9 cellular contexts compared by ENCODE assay signal in genomic region chr3:71168961-71169411, GRCh38.
DNase-seq lines count a peak whose midpoint lies in the region; ATAC-seq and TF ChIP-seq lines count a peak whose summit lies in the region.
"Had no signal": no experiment of that assay in that cellular context is flagged by ENCODE, and none has a peak within 500 bp of the region (broad histone marks: within the 10 kb centered on the region; RNA-seq: fewer than 3 reads in every experiment).

No MANE protein-coding gene starts in this region.

- H3K9me3 ChIP-seq in SK-N-SH = no peaks in the 10 kb centered on the region
- H3K9me3 ChIP-seq in left lung = no peaks in the 10 kb centered on the region
- no peaks in the 10 kb centered on the region for H3K9me3 ChIP-seq in smooth muscle cell (replicated peaks; ENCODE audit: low read depth)

- H3K27ac ChIP-seq in SK-N-SH (ENCODE audit: low read depth in 2 of 2, low read length in 1 of 2) (peak overlapping the region; percentile 73 to 90), left lung (peak overlapping the region; percentile 10 to 69), smooth muscle cell (ENCODE audit: low read depth) (peak overlapping the region; percentile 97)

- H3K27me3 ChIP-seq in SK-N-SH (ENCODE audit: insufficient read depth) = no peaks in the 10 kb centered on the region
- H3K27me3 ChIP-seq in left lung = no peaks in the 10 kb centered on the region
- no peaks in the 10 kb centered on the region for H3K27me3 ChIP-seq in smooth muscle cell (ENCODE audit: low read depth)

- H2AFZ ChIP-seq in SK-N-SH (ENCODE audit: low read depth) (0 out of 2 replicates have a peak overlapping the region, but pooled peaks have one; percentile 8), smooth muscle cell (ENCODE audit: low read depth) (no peak overlapping the region)

- 36% methylated on average over 10 of the region's 10 CpGs for WGBS in SK-N-SH (ENCODE audit: low lambda C conversion rate)
- 36% methylated on average over 10 of the region's 10 CpGs for WGBS in smooth muscle cell (ENCODE audit: low lambda C conversion rate)

- H3K27ac Mint-ChIP-seq in natural killer cell = no peak overlapping the region
- no peak overlapping the region for H3K27ac Mint-ChIP-seq in activated CD4-positive, alpha-beta T cell treated with anti-CD3 and anti-CD28 coated beads for 36 hours

- no peaks in the 10 kb centered on the region for H3K27me3 Mint-ChIP-seq in natural killer cell (ENCODE audit: low read depth in 2 of 2)
- H3K27me3 Mint-ChIP-seq in activated CD4-positive, alpha-beta T cell treated with anti-CD3 and anti-CD28 coated beads for 36 hours = no peaks in the 10 kb centered on the region

- TF ChIP-seq RAD21 in SK-N-SH (IDR thresholded peaks at IDR 0.05; ENCODE audit: low read length) = peak; percentile 37

- intact Hi-C loops in left lung (cut with DNase I) = no loop called here
- intact Hi-C loops in natural killer cell (cut with micrococcal nuclease) = no loop called here
- intact Hi-C loops in activated CD4-positive, alpha-beta T cell treated with anti-CD3 and anti-CD28 coated beads for 36 hours (cut with DNase I, micrococcal nuclease) = no loop called here

- H3K4me1 Mint-ChIP-seq in natural killer cell = no peaks in the 10 kb centered on the region
- peaks cover 56% of the 10 kb centered on the region for H3K4me1 Mint-ChIP-seq in activated CD4-positive, alpha-beta T cell treated with anti-CD3 and anti-CD28 coated beads for 36 hours

- peaks cover 4% of the 10 kb centered on the region for H3K36me3 Mint-ChIP-seq in natural killer cell
- peaks cover 40% of the 10 kb centered on the region for H3K36me3 Mint-ChIP-seq in activated CD4-positive, alpha-beta T cell treated with anti-CD3 and anti-CD28 coated beads for 36 hours (ENCODE audit: low read depth)

- CTCF ChIA-PET in SK-N-SH (lab: Yijun Ruan, JAX) = interaction anchor here (1.1 kb wide), 1 partner anchor 70 kb away, joined by 3 read pairs; no protein-coding TSS in a partner anchor
- CTCF ChIA-PET in activated CD4-positive, alpha-beta T cell treated with anti-CD3 and anti-CD28 coated beads for 36 hours (lab: Charles Lee) = interaction anchor here (0.6 kb wide), 2 partner anchors 110 to 486 kb away, joined by 3 read pairs; no protein-coding TSS in a partner anchor

- no peak overlapping the region for H3K4me3 Mint-ChIP-seq in natural killer cell
- no peak overlapping the region for H3K4me3 Mint-ChIP-seq in activated CD4-positive, alpha-beta T cell treated with anti-CD3 and anti-CD28 coated beads for 36 hours

- peak in 1 of 2 experiments; percentile 92; a peak in 2 of 4 replicates for TF ChIP-seq EP300 in SK-N-SH (IDR thresholded peaks at IDR 0.05; ENCODE audit: borderline replicate concordance in 1 of 2, low read depth in 1 of 2, low read length in 1 of 2)

- peak overlapping the region; percentile 65; the same call in 1 of the 2 replicates for H3K4me2 ChIP-seq in SK-N-SH
- H3K4me2 ChIP-seq in smooth muscle cell = peak overlapping the region; percentile 59

- H3K9ac ChIP-seq in SK-N-SH = peak overlapping the region; percentile 50; the same call in 1 of the 2 replicates
- H3K9ac ChIP-seq in smooth muscle cell (ENCODE audit: low read depth) = peak overlapping the region; percentile 91

- H3K9me3 Mint-ChIP-seq in natural killer cell = no peaks in the 10 kb centered on the region
- H3K9me3 Mint-ChIP-seq in activated CD4-positive, alpha-beta T cell treated with anti-CD3 and anti-CD28 coated beads for 36 hours (ENCODE audit: low read depth) = peaks cover 5% of the 10 kb centered on the region

- POLR2A ChIA-PET in SK-N-SH (lab: Yijun Ruan, JAX) = no interaction called here
- POLR2A ChIA-PET in activated CD4-positive, alpha-beta T cell treated with anti-CD3 and anti-CD28 coated beads for 36 hours (lab: Charles Lee) = interaction anchor here (0.7 kb wide), 1 partner anchor 10 kb away, joined by 3 read pairs; no protein-coding TSS in a partner anchor

- H3K79me2 ChIP-seq in SK-N-SH (ENCODE audit: insufficient read depth) (no peaks in the 10 kb centered on the region), smooth muscle cell (ENCODE audit: low read depth) (no peaks in the 10 kb centered on the region)

- H3K4me3 ChIP-seq in SK-N-SH (ENCODE audit: low read depth in 2 of 2, low read length in 1 of 2) = peak overlapping the region in 1 of 2 experiments; percentile 2; a peak in 1 of 4 replicates
- H3K4me3 ChIP-seq in left lung = no peak overlapping the region
- peak overlapping the region; percentile 10 for H3K4me3 ChIP-seq in smooth muscle cell

- H3K36me3 ChIP-seq in SK-N-SH (replicated peaks in 1 of 2; ENCODE audit: control insufficient read depth in 1 of 2, insufficient read depth in 2 of 2, low read length in 1 of 2) = peaks cover 0 to 12% of the 10 kb centered on the region in 2 experiments
- H3K36me3 ChIP-seq in left lung = no peaks in the 10 kb centered on the region
- no peaks in the 10 kb centered on the region for H3K36me3 ChIP-seq in smooth muscle cell (ENCODE audit: low read depth)

- H4K20me1 ChIP-seq in SK-N-SH (ENCODE audit: insufficient read depth) (no peaks in the 10 kb centered on the region), smooth muscle cell (ENCODE audit: low read depth) (no peaks in the 10 kb centered on the region)

- DNase-seq in DMS53 (lab: John Stamatoyannopoulos, UW) (peak; percentile 48), DMS53 treated with DMSO at 0.1 percent for 48 hours (lab: John Stamatoyannopoulos, UW; ENCODE audit: unreplicated experiment) (no peak), SK-N-SH (peak; percentile 54), left lung (no peak), smooth muscle cell (lab: John Stamatoyannopoulos, UW; ENCODE audit: unreplicated experiment) (no peak), natural killer cell (no peak)
- DNase-seq in activated CD4-positive, alpha-beta T cell treated with anti-CD3 and anti-CD28 coated beads for 36 hours = no peak
- DNase-seq in stimulated activated naive CD4-positive, alpha-beta T cell treated with Interleukin-2 at 50 U/mL for 16 hours (lab: John Stamatoyannopoulos, UW) = no peak
- DNase-seq: 8988T had no signal

- no peaks in the 10 kb centered on the region for H3K9me2 ChIP-seq in SK-N-SH

- peaks cover 9% of the 10 kb centered on the region for H3F3A ChIP-seq in SK-N-SH (replicated peaks; ENCODE audit: insufficient read depth)
- no peaks in the 10 kb centered on the region for H3F3A ChIP-seq in smooth muscle cell (ENCODE audit: low read depth)

- ATAC-seq in left lung = peak; percentile 21
- no peak for ATAC-seq in natural killer cell
- ATAC-seq in activated CD4-positive, alpha-beta T cell treated with anti-CD3 and anti-CD28 coated beads for 36 hours = no peak

- H3K4me1 ChIP-seq in SK-N-SH (ENCODE audit: control insufficient read depth in 1 of 2, insufficient read depth in 2 of 2, low read depth in 1 of 2, low read length in 1 of 2) = peaks cover 10 to 33% of the 10 kb centered on the region in 2 experiments; a peak in 3 of 4 replicates
- H3K4me1 ChIP-seq in left lung = peaks cover 0 to 20% of the 10 kb centered on the region in 2 donors
- H3K4me1 ChIP-seq in smooth muscle cell (ENCODE audit: low read depth) = peaks cover 24% of the 10 kb centered on the region

- no peak for TF ChIP-seq CTCF in SK-N-SH (IDR thresholded peaks at IDR 0.05)
- no peak for TF ChIP-seq CTCF in left lung (IDR thresholded peaks at IDR 0.05)
- no peak for TF ChIP-seq CTCF in smooth muscle cell (IDR thresholded peaks at IDR 0.05; ENCODE audit: borderline replicate concordance, insufficient read depth, poor library complexity, severe bottlenecking)
- TF ChIP-seq CTCF in natural killer cell (IDR thresholded peaks at IDR 0.05) = no peak

TF ChIP-seq in SK-N-SH, 30 proteins besides CTCF, POLR2A, EP300 and RAD21:
- no peak for TF ChIP-seq MAX (IDR thresholded peaks at IDR 0.05; ENCODE audit: low read depth)
- TF ChIP-seq MXI1 (IDR thresholded peaks at IDR 0.05; ENCODE audit: low read depth, low read length) = peak; percentile 61; the same call in 1 of the 2 replicates
- TF ChIP-seq GATA2 (CRISPR knock-in tag; IDR thresholded peaks at IDR 0.05) = peak; percentile 33; the same call in 1 of the 2 replicates
- TF ChIP-seq CHD2 (IDR thresholded peaks at IDR 0.05; ENCODE audit: low read length, partially characterized antibody) = peak; percentile 43
- peak; percentile 57 for TF ChIP-seq RCOR1 (IDR thresholded peaks at IDR 0.05; ENCODE audit: low read length)
- TF ChIP-seq FOXJ3 (CRISPR knock-in tag; IDR thresholded peaks at IDR 0.05) = peak; percentile 69; the same call in 1 of the 2 replicates

Comparison
In these comparisons a context has a peak if more than half of its experiments do, and no peak if none do; other contexts are left out.
1. DNase-seq: peak in DMS53 (single experiment) and SK-N-SH (single experiment); none in DMS53 treated with DMSO at 0.1 percent for 48 hours (single experiment), left lung (0 of 2), smooth muscle cell (single experiment), natural killer cell (single experiment), activated CD4-positive, alpha-beta T cell treated with anti-CD3 and anti-CD28 coated beads for 36 hours (single experiment) and stimulated activated naive CD4-positive, alpha-beta T cell treated with Interleukin-2 at 50 U/mL for 16 hours (single experiment).
2. H3K27ac ChIP-seq: peak in every context shown above with its lines; median percentile 97 in smooth muscle cell; 82 in SK-N-SH; 40 in left lung.